8 cellular contexts compared by ENCODE assay signal in genomic region chr19:42129399-42130253, GRCh38. TPM values are rescaled to one million over a fixed set of nuclear protein-coding genes. Genes with fewer than 3 reads are reported as not detected.
DNase-seq lines count a peak whose midpoint lies in the region; ATAC-seq and TF ChIP-seq lines count a peak whose summit lies in the region.

No MANE protein-coding gene starts in this region.

- H3K9ac ChIP-seq in BLaER1 = peak overlapping the region; percentile 66

- H3K27me3 Mint-ChIP-seq in activated T-helper 2 cell treated with anti-CD3 and anti-CD28 coated beads, Interferon-gamma antibody, Interleukin-2, Interleukin-4, amounts not matched to agents 10 μg/mL and 5 μg/mL and 100 μg/mL, durations not matched to agents 14 hours and 24 hours and 36 hours (ENCODE audit: low read depth) = no peaks in the 10 kb centered on the region
- no peaks in the 10 kb centered on the region for H3K27me3 Mint-ChIP-seq in memory B cell

- TF ChIP-seq POLR2A in GM19099 (IDR thresholded peaks at IDR 0.05; ENCODE audit: extremely low read depth, insufficient read length, low read depth) = peak; percentile 48

- H3K27ac Mint-ChIP-seq in activated T-helper 2 cell treated with anti-CD3 and anti-CD28 coated beads, Interferon-gamma antibody, Interleukin-2, Interleukin-4, amounts not matched to agents 10 μg/mL and 5 μg/mL and 100 μg/mL, durations not matched to agents 14 hours and 24 hours and 36 hours = peak overlapping the region; percentile 18
- peak overlapping the region; percentile 80 for H3K27ac Mint-ChIP-seq in memory B cell

- peak overlapping the region; percentile 47 for H3K4me3 Mint-ChIP-seq in activated T-helper 2 cell treated with anti-CD3 and anti-CD28 coated beads, Interferon-gamma antibody, Interleukin-2, Interleukin-4, amounts not matched to agents 10 μg/mL and 5 μg/mL and 100 μg/mL, durations not matched to agents 14 hours and 24 hours and 36 hours (ENCODE audit: low read depth)
- peak overlapping the region; percentile 93 for H3K4me3 Mint-ChIP-seq in memory B cell

- peak overlapping the region; percentile 83 for H3K27ac ChIP-seq in BLaER1

- no peaks in the 10 kb centered on the region for H3K27me3 ChIP-seq in BLaER1

- H4K20me1 ChIP-seq in BLaER1 = no peaks in the 10 kb centered on the region

- DNase-seq in activated T-helper 2 cell treated with anti-CD3 and anti-CD28 coated beads, Interferon-gamma antibody, Interleukin-2, Interleukin-4, amounts not matched to agents 10 μg/mL and 5 μg/mL and 100 μg/mL, durations not matched to agents 14 hours and 24 hours and 36 hours (ENCODE audit: low spot score) = no peak
- DNase-seq in memory B cell (ENCODE audit: low spot score in 2 of 2) = peak; percentile 69 to 70
- DNase-seq in SW480 (ENCODE audit: low spot score) = no peak
- DNase-seq in KBM-7 = no peak
- no peak for DNase-seq in activated gamma-delta T cell (lab: John Stamatoyannopoulos, UW)

- H3K4me1 Mint-ChIP-seq in activated T-helper 2 cell treated with anti-CD3 and anti-CD28 coated beads, Interferon-gamma antibody, Interleukin-2, Interleukin-4, amounts not matched to agents 10 μg/mL and 5 μg/mL and 100 μg/mL, durations not matched to agents 14 hours and 24 hours and 36 hours (ENCODE audit: low read depth) = peaks cover 49% of the 10 kb centered on the region
- peaks cover 68% of the 10 kb centered on the region for H3K4me1 Mint-ChIP-seq in memory B cell

- peak overlapping the region; percentile 52 for H3K4me3 ChIP-seq in BLaER1

- peak; percentile 67 for ATAC-seq in HG03175 (IDR thresholded peaks at IDR 0.05; ENCODE audit: unreplicated experiment)
- ATAC-seq in memory B cell (ENCODE audit: low read depth) = peak; percentile 55

- H3K4me1 ChIP-seq in BLaER1 = peaks cover 96% of the 10 kb centered on the region

- peak overlapping the region; percentile 96 for H3K4me2 ChIP-seq in BLaER1

- H3K9me3 ChIP-seq in BLaER1 = 0 out of 2 replicates have a peak, but pooled peaks cover 11% of the 10 kb centered on the region

- intact Hi-C loops in activated T-helper 2 cell treated with anti-CD3 and anti-CD28 coated beads, Interferon-gamma antibody, Interleukin-2, Interleukin-4, amounts not matched to agents 10 μg/mL and 5 μg/mL and 100 μg/mL, durations not matched to agents 14 hours and 24 hours and 36 hours (cut with micrococcal nuclease) = loop anchor here (5.0 kb wide), 1 partner anchor 168 kb away; no protein-coding TSS in a partner anchor

- H3K9me3 Mint-ChIP-seq in activated T-helper 2 cell treated with anti-CD3 and anti-CD28 coated beads, Interferon-gamma antibody, Interleukin-2, Interleukin-4, amounts not matched to agents 10 μg/mL and 5 μg/mL and 100 μg/mL, durations not matched to agents 14 hours and 24 hours and 36 hours = no peaks in the 10 kb centered on the region
- no peaks in the 10 kb centered on the region for H3K9me3 Mint-ChIP-seq in memory B cell

- peaks cover 13% of the 10 kb centered on the region for H3K36me3 Mint-ChIP-seq in activated T-helper 2 cell treated with anti-CD3 and anti-CD28 coated beads, Interferon-gamma antibody, Interleukin-2, Interleukin-4, amounts not matched to agents 10 μg/mL and 5 μg/mL and 100 μg/mL, durations not matched to agents 14 hours and 24 hours and 36 hours (ENCODE audit: low read depth)
- peaks cover 32% of the 10 kb centered on the region for H3K36me3 Mint-ChIP-seq in memory B cell

- in situ Hi-C loops in KBM-7 (cut with MboI; ENCODE audit: low pct_unique_long_range_greater_than_20kb, low sequenced_read_pairs) = no loop called here

- H3K36me3 ChIP-seq in BLaER1 = no peaks in the 10 kb centered on the region

RNA-seq across cellular contexts. Expression of gene POU2F2, which starts 2.6 kb away (rescaled TPM):
- total RNA-seq in activated T-helper 2 cell treated with anti-CD3 and anti-CD28 coated beads, Interferon-gamma antibody, Interleukin-2, Interleukin-4, amounts not matched to agents 10 μg/mL and 5 μg/mL and 100 μg/mL, durations not matched to agents 14 hours and 24 hours and 36 hours = 48.6 and 49.5 TPM in 2 replicates

RNA-seq across cellular contexts. Expression of gene ZNF574, which starts 53.7 kb away (rescaled TPM):
- 15.7 and 16.6 TPM in 2 replicates for total RNA-seq in activated T-helper 2 cell treated with anti-CD3 and anti-CD28 coated beads, Interferon-gamma antibody, Interleukin-2, Interleukin-4, amounts not matched to agents 10 μg/mL and 5 μg/mL and 100 μg/mL, durations not matched to agents 14 hours and 24 hours and 36 hours

RNA-seq across cellular contexts. Expression of gene GRIK5, which starts 59.6 kb away (rescaled TPM):
- total RNA-seq in activated T-helper 2 cell treated with anti-CD3 and anti-CD28 coated beads, Interferon-gamma antibody, Interleukin-2, Interleukin-4, amounts not matched to agents 10 μg/mL and 5 μg/mL and 100 μg/mL, durations not matched to agents 14 hours and 24 hours and 36 hours = 2.4 and 3.3 TPM in 2 replicates

Comparison
In these comparisons a context has a peak if more than half of its experiments do, and no peak if none do; other contexts are left out.
1. DNase-seq: peak in memory B cell (2 of 2); none in activated T-helper 2 cell treated with anti-CD3 and anti-CD28 coated beads, Interferon-gamma antibody, Interleukin-2, Interleukin-4, amounts not matched to agents 10 μg/mL and 5 μg/mL and 100 μg/mL, durations not matched to agents 14 hours and 24 hours and 36 hours (single experiment), SW480 (single experiment), KBM-7 (single experiment) and activated gamma-delta T cell (single experiment).